8 cellular contexts compared by ENCODE assay signal in the genomic region with DNA sequence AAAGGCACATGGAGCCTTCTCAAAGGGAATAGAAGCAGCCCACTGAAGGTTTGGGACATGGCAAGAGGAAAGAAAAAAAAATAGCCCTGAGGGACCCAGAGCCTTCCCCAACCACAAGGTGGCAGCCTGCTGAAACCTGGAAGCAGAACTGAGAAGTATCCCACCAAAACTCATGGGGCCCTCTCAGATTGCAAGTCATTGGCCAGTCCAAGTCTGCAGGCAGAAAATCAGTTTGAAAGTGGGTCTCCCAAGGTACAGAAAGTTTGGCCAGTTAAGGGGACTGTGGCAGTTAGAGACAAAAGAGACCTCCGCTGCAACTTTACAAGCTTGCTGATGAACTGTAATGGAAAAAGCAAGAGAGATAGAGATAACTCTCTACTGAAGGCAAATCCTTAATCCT.
A peak's percentile ranks its signal among the peaks of the same experiment; 100 is the strongest.
DNase-seq lines count a peak whose midpoint lies in the region; ATAC-seq and FAIRE-seq lines count a peak whose summit lies in the region.

No MANE protein-coding gene starts in this region.

- H3K9me3 Mint-ChIP-seq in activated CD8-positive, alpha-beta memory T cell treated with anti-CD3 and anti-CD28 coated beads, Interleukin-2, amount 10 ng/mL, durations not matched to agents 7 days and 5 days (ENCODE audit: low read depth): no peaks in the 10 kb centered on the region

- CTCF ChIA-PET in activated CD8-positive, alpha-beta memory T cell treated with anti-CD3 and anti-CD28 coated beads, Interleukin-2, amount 10 ng/mL, durations not matched to agents 7 days and 5 days (lab: Charles Lee): interaction anchor here (0.6 to 1.8 kb wide), 10 partner anchors 17 to 356 kb away, joined by 3 to 6 read pairs (median 3); no protein-coding TSS in a partner anchor

- peak; percentile 19 to 41 for DNase-seq in activated CD4-positive, alpha-beta T cell treated with anti-CD3 and anti-CD28 coated beads for 24 hours (ENCODE audit: low read depth in 2 of 2)
- DNase-seq in activated CD4-positive, alpha-beta T cell treated with anti-CD3 and anti-CD28 coated beads for 1 hour: no peak
- DNase-seq in NCI-H748 (lab: John Stamatoyannopoulos, UW; ENCODE audit: unreplicated experiment): peak; percentile 52
- peak; percentile 70 for DNase-seq in activated CD8-positive, alpha-beta memory T cell treated with anti-CD3 and anti-CD28 coated beads, Interleukin-2, amount 10 ng/mL, durations not matched to agents 7 days and 5 days
- peak; percentile 46 for DNase-seq in fibroblast of the conjunctiva (ENCODE audit: low read depth)
- DNase-seq in small intestine: peak; percentile 31
- no peak for DNase-seq in NCI-H345 treated with DMSO at 0.1 percent for 48 hours (lab: John Stamatoyannopoulos, UW; ENCODE audit: unreplicated experiment)

- no peak overlapping the region for H3K27ac Mint-ChIP-seq in activated CD8-positive, alpha-beta memory T cell treated with anti-CD3 and anti-CD28 coated beads, Interleukin-2, amount 10 ng/mL, durations not matched to agents 7 days and 5 days

- H3K9me3 ChIP-seq in small intestine (ENCODE audit: control insufficient read depth, low read depth): no peaks in the 10 kb centered on the region

- H3K27ac ChIP-seq in small intestine (ENCODE audit: low read depth in 1 of 2, low read length in 1 of 2): no peak overlapping the region

- H3K36me3 Mint-ChIP-seq in activated CD8-positive, alpha-beta memory T cell treated with anti-CD3 and anti-CD28 coated beads, Interleukin-2, amount 10 ng/mL, durations not matched to agents 7 days and 5 days: peaks cover 5% of the 10 kb centered on the region

- 95 to 100% (median 97%) methylated on average over 1 of the region's 1 CpG for WGBS in small intestine, 3 donors

- no peak overlapping the region for H3K4me3 Mint-ChIP-seq in activated CD8-positive, alpha-beta memory T cell treated with anti-CD3 and anti-CD28 coated beads, Interleukin-2, amount 10 ng/mL, durations not matched to agents 7 days and 5 days

- no peaks in the 10 kb centered on the region for H3K27me3 ChIP-seq in small intestine (ENCODE audit: control insufficient read depth in 2 of 2, insufficient read depth in 2 of 2, low read length in 2 of 2)

- peaks cover 26% of the 10 kb centered on the region for H3K4me1 Mint-ChIP-seq in activated CD8-positive, alpha-beta memory T cell treated with anti-CD3 and anti-CD28 coated beads, Interleukin-2, amount 10 ng/mL, durations not matched to agents 7 days and 5 days

- peak; percentile 85 for ATAC-seq in HG02763 (IDR thresholded peaks at IDR 0.05; ENCODE audit: unreplicated experiment)
- ATAC-seq in activated CD8-positive, alpha-beta memory T cell treated with anti-CD3 and anti-CD28 coated beads, Interleukin-2, amount 10 ng/mL, durations not matched to agents 7 days and 5 days: peak; percentile 74

- no peak for FAIRE-seq in small intestine (lab: Jason Lieb, UNC)

- no peaks in the 10 kb centered on the region for H3K36me3 ChIP-seq in small intestine (ENCODE audit: control insufficient read depth in 2 of 2, insufficient read depth in 2 of 2, low read length in 2 of 2)

- no peak overlapping the region for H3K4me3 ChIP-seq in small intestine (ENCODE audit: low read depth in 1 of 2, low read length in 2 of 2)

- H3K4me1 ChIP-seq in small intestine (ENCODE audit: control insufficient read depth in 2 of 2, insufficient read depth in 1 of 2, low read depth in 1 of 2, low read length in 1 of 2): no peaks in the 10 kb centered on the region

- H3K27me3 Mint-ChIP-seq in activated CD8-positive, alpha-beta memory T cell treated with anti-CD3 and anti-CD28 coated beads, Interleukin-2, amount 10 ng/mL, durations not matched to agents 7 days and 5 days: no peaks in the 10 kb centered on the region

Comparison
In these comparisons a context has a peak if more than half of its experiments do, and no peak if none do; other contexts are left out.
1. DNase-seq: peak in activated CD4-positive, alpha-beta T cell treated with anti-CD3 and anti-CD28 coated beads for 24 hours (2 of 2), NCI-H748 (single experiment), activated CD8-positive, alpha-beta memory T cell treated with anti-CD3 and anti-CD28 coated beads, Interleukin-2, amount 10 ng/mL, durations not matched to agents 7 days and 5 days (single experiment), fibroblast of the conjunctiva (single experiment) and small intestine (single experiment); none in activated CD4-positive, alpha-beta T cell treated with anti-CD3 and anti-CD28 coated beads for 1 hour (single experiment) and NCI-H345 treated with DMSO at 0.1 percent for 48 hours (single experiment).